1 cellular context compared by ENCODE assay signal in genomic region chr7:100088095-100088620, GRCh38.
TF ChIP-seq lines count a peak whose summit lies in the region.

No MANE protein-coding gene starts in this region.

TF ChIP-seq in H1, 55 proteins besides CTCF, POLR2A, EP300 and RAD21:
- TF ChIP-seq HDAC6 (IDR thresholded peaks at IDR 0.05; ENCODE audit: low read depth, low read length) (no peak), CHD2 (IDR thresholded peaks at IDR 0.05; ENCODE audit: low read length) (no peak), SUZ12 (IDR thresholded peaks at IDR 0.05; ENCODE audit: low read length) (no peak), CTBP2 (IDR thresholded peaks at IDR 0.05; ENCODE audit: borderline replicate concordance, insufficient read depth, insufficient read length, low read length) (no peak), RFX5 (IDR thresholded peaks at IDR 0.05; ENCODE audit: borderline replicate concordance, low read depth, low read length) (no peak), EGR1 (IDR thresholded peaks at IDR 0.05; ENCODE audit: borderline replicate concordance, low read depth, low read length) (no peak), BCL11A (IDR thresholded peaks at IDR 0.05; ENCODE audit: low read depth in 2 of 2, low read length in 2 of 2) (no peak), SP1 (IDR thresholded peaks at IDR 0.05; ENCODE audit: low read depth, low read length) (no peak), GABPA (IDR thresholded peaks at IDR 0.05; ENCODE audit: borderline replicate concordance, insufficient read depth, low read length) (no peak), EZH2 (IDR thresholded peaks at IDR 0.05; ENCODE audit: low read depth, low read length, severe bottlenecking) (no peak), FOSL1 (IDR thresholded peaks at IDR 0.05; ENCODE audit: insufficient read depth, low read depth, low read length) (no peak), CHD7 (IDR thresholded peaks at IDR 0.05; ENCODE audit: insufficient replicate concordance, low read length) (no peak), RXRA (IDR thresholded peaks at IDR 0.05; ENCODE audit: insufficient read depth, low read depth, low read length) (no peak), SAP30 (IDR thresholded peaks at IDR 0.05; ENCODE audit: insufficient read depth, insufficient replicate concordance, low read length) (no peak), CBX5 (IDR thresholded peaks at IDR 0.05; ENCODE audit: low read depth, low read length) (no peak), KDM4A (IDR thresholded peaks at IDR 0.05; ENCODE audit: low read depth, low read length, severe bottlenecking) (no peak), KDM1A (IDR thresholded peaks at IDR 0.05; ENCODE audit: borderline replicate concordance, low read length) (no peak)
